22 cellular contexts compared by ENCODE assay signal in genomic region chr1:172727275-172727674, GRCh38.
"Had no signal": no experiment of that assay in that cellular context is flagged by ENCODE, and none has a peak within 500 bp of the region (broad histone marks: within the 10 kb centered on the region; RNA-seq: fewer than 3 reads in every experiment).

No MANE protein-coding gene starts in this region.

- H3K4me2 ChIP-seq: SK-N-SH had no signal

- DNase-seq: activated CD4-positive, CD25-positive, alpha-beta regulatory T cell; activated gamma-delta T cell; activated naive CD8-positive, alpha-beta T cell treated with anti-CD3 and anti-CD28 coated beads, Interleukin-2, amount 10 ng/mL, durations not matched to agents 7 days and 5 days; amygdala; NCI-H1436 treated with DMSO at 0.1 percent for 48 hours; NCI-H1694 treated with DMSO at 0.1 percent for 48 hours; NCI-H2029; T-helper 17 cell; T1000 had no signal

- ATAC-seq: Panc1 had no signal

- H3K27me3 Mint-ChIP-seq: activated naive CD4-positive, alpha-beta T cell treated with anti-CD3 and anti-CD28 coated beads, Interleukin-2, amount 50 U/mL, for 24 hours; activated T-cell treated with anti-CD3 and anti-CD28 coated beads, Interleukin-2, amount 50 U/mL, for 24 hours; central memory CD8-positive, alpha-beta T cell; T-cell had no signal

- H3K9me3 ChIP-seq: ascending aorta, SJSA1, SK-N-SH had no signal

- H3K4me3 Mint-ChIP-seq: activated CD4-positive, alpha-beta T cell treated with anti-CD3 and anti-CD28 coated beads, Interleukin-2, amount 10 ng/mL, durations not matched to agents 24 days and 14 days; activated CD8-positive, alpha-beta T cell treated with anti-CD3 and anti-CD28 coated beads, Interleukin-2, amount 10 ng/mL, durations not matched to agents 7 days and 5 days; activated naive CD4-positive, alpha-beta T cell treated with anti-CD3 and anti-CD28 coated beads, Interleukin-2, amount 50 U/mL, for 24 hours; activated naive CD8-positive, alpha-beta T cell treated with anti-CD3 and anti-CD28 coated beads, Interleukin-2, amount 10 ng/mL, durations not matched to agents 7 days and 5 days; activated T-cell treated with anti-CD3 and anti-CD28 coated beads, Interleukin-2, amount 50 U/mL, for 24 hours; central memory CD8-positive, alpha-beta T cell; T-cell; T-helper 17 cell had no signal

- H3K27ac ChIP-seq: ascending aorta, cardiac muscle cell, SJSA1, WERI-Rb-1 had no signal

- H3K36me3 ChIP-seq: ascending aorta, cardiac muscle cell, SJSA1, WERI-Rb-1 had no signal

- H3K4me3 ChIP-seq: ascending aorta, cardiac muscle cell, SJSA1 had no signal

- H3K9ac ChIP-seq: SK-N-SH had no signal

- H3K27ac Mint-ChIP-seq: activated naive CD4-positive, alpha-beta T cell treated with anti-CD3 and anti-CD28 coated beads, Interleukin-2, amount 50 U/mL, for 24 hours; activated T-cell treated with anti-CD3 and anti-CD28 coated beads, Interleukin-2, amount 50 U/mL, for 24 hours; activated T-helper 2 cell treated with anti-CD3 and anti-CD28 coated beads, Interferon-gamma antibody, Interleukin-2, Interleukin-4, amounts not matched to agents 10 μg/mL and 5 μg/mL and 100 μg/mL, durations not matched to agents 14 hours and 24 hours and 36 hours; T-cell; T-helper 17 cell had no signal

- H3K27me3 ChIP-seq: ascending aorta, cardiac muscle cell, SJSA1 had no signal

- H3K4me1 ChIP-seq: ascending aorta, SJSA1 had no signal
